In genomic region chr6:159378361-159378760, GRCh38 we compare ENCODE assay signal across 23 cellular contexts.
"Had no signal": no experiment of that assay in that cellular context is flagged by ENCODE, and none has a peak within 500 bp of the region (broad histone marks: within the 10 kb centered on the region; RNA-seq: fewer than 3 reads in every experiment).

No MANE protein-coding gene starts in this region.

- H3K9me3 ChIP-seq: colonic mucosa, gastroesophageal sphincter, neutrophil, right lobe of liver, stomach, uterus had no signal

- H3K27ac ChIP-seq: colonic mucosa, dorsolateral prefrontal cortex, gastroesophageal sphincter, neutrophil, parathyroid adenoma, right lobe of liver, stomach, WERI-Rb-1 had no signal

- H3K27me3 ChIP-seq: colonic mucosa, gastroesophageal sphincter, heart left ventricle, neutrophil, right lobe of liver, stomach, uterus had no signal

- DNase-seq: activated CD4-positive, alpha-beta T cell treated with anti-CD3 and anti-CD28 coated beads, Interleukin-2, amount 10 ng/mL, durations not matched to agents 7 days and 5 days; activated CD4-positive, CD25-positive, alpha-beta regulatory T cell treated with anti-CD3 and anti-CD28 coated beads, Interleukin-2, amount 50 U/mL, for 72 hours; activated CD8-positive, alpha-beta memory T cell treated with anti-CD3 and anti-CD28 coated beads, Interleukin-2, amount 10 ng/mL, durations not matched to agents 7 days and 5 days; activated CD8-positive, alpha-beta T cell treated with anti-CD3 and anti-CD28 coated beads for 36 hours; activated effector memory CD4-positive, alpha-beta T cell treated with anti-CD3 and anti-CD28 coated beads, Interleukin-2, amount 50 U/mL, for 16 hours; activated naive CD4-positive, alpha-beta T cell treated with anti-CD3 and anti-CD28 coated beads, Interleukin-2, amount 50 U/mL, for 16 hours; activated naive CD8-positive, alpha-beta T cell treated with anti-CD3 and anti-CD28 coated beads, Interleukin-2, amount 50 U/mL, for 24 hours; activated T-cell treated with anti-CD3 and anti-CD28 coated beads for 4 hours; anterior cingulate cortex; colonic mucosa; dorsolateral prefrontal cortex; effector memory CD8-positive, alpha-beta T cell; heart left ventricle; right lobe of liver; stimulated activated CD4-positive, alpha-beta T cell treated with anti-CD3 and anti-CD28 coated beads, Interleukin-15, amount 100 ng/mL, for 24 hours; stomach; T-helper 1 cell; uterus; WERI-Rb-1 had no signal

- H3K4me2 ChIP-seq: smooth muscle cell had no signal

- H3K36me3 ChIP-seq: colonic mucosa, gastroesophageal sphincter, heart left ventricle, neutrophil, right lobe of liver, stomach, uterus, WERI-Rb-1 had no signal

- H2AFZ ChIP-seq: parathyroid adenoma had no signal

- H3K9ac ChIP-seq: parathyroid adenoma had no signal

- H3K4me1 ChIP-seq: colonic mucosa, parathyroid adenoma, right lobe of liver, stomach, uterus had no signal

- H3K79me2 ChIP-seq: parathyroid adenoma had no signal

- H3K4me3 ChIP-seq: colonic mucosa, dorsolateral prefrontal cortex, gastroesophageal sphincter, heart left ventricle, right lobe of liver, smooth muscle cell, stomach, uterus had no signal
